Comparison of ENCODE assay signal across 1 cellular context in genomic region chr9:108474356-108474755, GRCh38.
TF ChIP-seq lines count a peak whose summit lies in the region.

No MANE protein-coding gene starts in this region.

TF ChIP-seq in H1, 55 proteins besides CTCF, POLR2A, EP300 and RAD21 (continued from another document):
- TF ChIP-seq CHD7 (IDR thresholded peaks at IDR 0.05; ENCODE audit: insufficient replicate concordance, low read length) (no peak), SUZ12 (IDR thresholded peaks at IDR 0.05; ENCODE audit: low read length) (no peak), ATF2 (IDR thresholded peaks at IDR 0.05; ENCODE audit: low read length) (no peak), CEBPB (IDR thresholded peaks at IDR 0.05; ENCODE audit: low read depth, low read length) (no peak), SAP30 (IDR thresholded peaks at IDR 0.05; ENCODE audit: insufficient read depth, insufficient replicate concordance, low read length) (no peak), RNF2 (IDR thresholded peaks at IDR 0.05; ENCODE audit: borderline replicate concordance, low read depth, low read length, missing control alignments, poor library complexity, severe bottlenecking) (no peak), CBX5 (IDR thresholded peaks at IDR 0.05; ENCODE audit: low read depth, low read length) (no peak), ZNF274 (IDR thresholded peaks at IDR 0.05; ENCODE audit: borderline replicate concordance, extremely low read depth, low read length) (no peak), YY1 (IDR thresholded peaks at IDR 0.05; ENCODE audit: low read depth, low read length) (no peak), JUND (IDR thresholded peaks at IDR 0.05; ENCODE audit: low read length) (no peak), CTBP2 (IDR thresholded peaks at IDR 0.05; ENCODE audit: borderline replicate concordance, insufficient read depth, insufficient read length, low read length) (no peak), KDM5A (IDR thresholded peaks at IDR 0.05; ENCODE audit: low read length) (no peak)
